ENCODE assay signal across 1 cellular context in the genomic region with DNA sequence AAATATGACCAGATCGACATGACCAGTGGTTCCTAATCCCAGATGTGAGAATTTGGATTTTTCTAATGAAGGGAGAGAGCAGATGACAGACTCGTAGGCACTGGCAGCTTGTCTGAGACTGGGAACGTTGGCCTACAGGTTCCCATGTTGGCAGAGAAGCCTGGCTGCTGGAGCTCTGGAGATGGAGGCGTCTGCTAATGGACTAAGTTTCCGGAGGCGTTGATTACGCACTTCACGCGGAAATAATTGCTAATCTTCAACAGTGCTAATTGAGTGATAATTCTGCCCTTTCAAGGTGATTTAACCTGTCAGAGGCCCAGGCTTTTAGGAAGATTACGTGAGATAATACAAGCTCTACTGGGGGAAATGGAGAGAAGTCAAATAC.
TF ChIP-seq lines count a peak whose summit lies in the region.

No MANE protein-coding gene starts in this region.

TF ChIP-seq in HepG2, 621 proteins besides CTCF, POLR2A, EP300 and RAD21 (continued from another document):
- TF ChIP-seq ZNF281 (CRISPR knock-in tag; IDR thresholded peaks at IDR 0.05; ENCODE audit: borderline replicate concordance) (no peak), CENPT (CRISPR knock-in tag; IDR thresholded peaks at IDR 0.05; ENCODE audit: low read depth) (no peak), POLR2AphosphoS5 (IDR thresholded peaks at IDR 0.05; ENCODE audit: low read depth, low read length) (no peak), SATB2 (CRISPR knock-in tag; IDR thresholded peaks at IDR 0.05) (no peak)
- TF ChIP-seq, protein P1, sequence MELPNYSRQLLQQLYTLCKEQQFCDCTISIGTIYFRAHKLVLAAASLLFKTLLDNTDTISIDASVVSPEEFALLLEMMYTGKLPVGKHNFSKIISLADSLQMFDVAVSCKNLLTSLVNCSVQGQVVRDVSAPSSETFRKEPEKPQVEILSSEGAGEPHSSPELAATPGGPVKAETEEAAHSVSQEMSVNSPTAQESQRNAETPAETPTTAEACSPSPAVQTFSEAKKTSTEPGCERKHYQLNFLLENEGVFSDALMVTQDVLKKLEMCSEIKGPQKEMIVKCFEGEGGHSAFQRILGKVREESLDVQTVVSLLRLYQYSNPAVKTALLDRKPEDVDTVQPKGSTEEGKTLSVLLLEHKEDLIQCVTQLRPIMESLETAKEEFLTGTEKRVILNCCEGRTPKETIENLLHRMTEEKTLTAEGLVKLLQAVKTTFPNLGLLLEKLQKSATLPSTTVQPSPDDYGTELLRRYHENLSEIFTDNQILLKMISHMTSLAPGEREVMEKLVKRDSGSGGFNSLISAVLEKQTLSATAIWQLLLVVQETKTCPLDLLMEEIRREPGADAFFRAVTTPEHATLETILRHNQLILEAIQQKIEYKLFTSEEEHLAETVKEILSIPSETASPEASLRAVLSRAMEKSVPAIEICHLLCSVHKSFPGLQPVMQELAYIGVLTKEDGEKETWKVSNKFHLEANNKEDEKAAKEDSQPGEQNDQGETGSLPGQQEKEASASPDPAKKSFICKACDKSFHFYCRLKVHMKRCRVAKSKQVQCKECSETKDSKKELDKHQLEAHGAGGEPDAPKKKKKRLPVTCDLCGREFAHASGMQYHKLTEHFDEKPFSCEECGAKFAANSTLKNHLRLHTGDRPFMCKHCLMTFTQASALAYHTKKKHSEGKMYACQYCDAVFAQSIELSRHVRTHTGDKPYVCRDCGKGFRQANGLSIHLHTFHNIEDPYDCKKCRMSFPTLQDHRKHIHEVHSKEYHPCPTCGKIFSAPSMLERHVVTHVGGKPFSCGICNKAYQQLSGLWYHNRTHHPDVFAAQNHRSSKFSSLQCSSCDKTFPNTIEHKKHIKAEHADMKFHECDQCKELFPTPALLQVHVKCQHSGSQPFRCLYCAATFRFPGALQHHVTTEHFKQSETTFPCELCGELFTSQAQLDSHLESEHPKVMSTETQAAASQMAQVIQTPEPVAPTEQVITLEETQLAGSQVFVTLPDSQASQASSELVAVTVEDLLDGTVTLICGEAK (IDR thresholded peaks at IDR 0.05): no peak
- TF ChIP-seq, protein P1 (CRISPR knock-in tag; IDR thresholded peaks at IDR 0.05): no peak
- TF ChIP-seq, protein P2, sequence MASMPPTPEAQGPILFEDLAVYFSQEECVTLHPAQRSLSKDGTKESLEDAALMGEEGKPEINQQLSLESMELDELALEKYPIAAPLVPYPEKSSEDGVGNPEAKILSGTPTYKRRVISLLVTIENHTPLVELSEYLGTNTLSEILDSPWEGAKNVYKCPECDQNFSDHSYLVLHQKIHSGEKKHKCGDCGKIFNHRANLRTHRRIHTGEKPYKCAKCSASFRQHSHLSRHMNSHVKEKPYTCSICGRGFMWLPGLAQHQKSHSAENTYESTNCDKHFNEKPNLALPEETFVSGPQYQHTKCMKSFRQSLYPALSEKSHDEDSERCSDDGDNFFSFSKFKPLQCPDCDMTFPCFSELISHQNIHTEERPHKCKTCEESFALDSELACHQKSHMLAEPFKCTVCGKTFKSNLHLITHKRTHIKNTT (CRISPR knock-in tag; IDR thresholded peaks at IDR 0.05): no peak
